15 cellular contexts compared by ENCODE assay signal in the genomic region with DNA sequence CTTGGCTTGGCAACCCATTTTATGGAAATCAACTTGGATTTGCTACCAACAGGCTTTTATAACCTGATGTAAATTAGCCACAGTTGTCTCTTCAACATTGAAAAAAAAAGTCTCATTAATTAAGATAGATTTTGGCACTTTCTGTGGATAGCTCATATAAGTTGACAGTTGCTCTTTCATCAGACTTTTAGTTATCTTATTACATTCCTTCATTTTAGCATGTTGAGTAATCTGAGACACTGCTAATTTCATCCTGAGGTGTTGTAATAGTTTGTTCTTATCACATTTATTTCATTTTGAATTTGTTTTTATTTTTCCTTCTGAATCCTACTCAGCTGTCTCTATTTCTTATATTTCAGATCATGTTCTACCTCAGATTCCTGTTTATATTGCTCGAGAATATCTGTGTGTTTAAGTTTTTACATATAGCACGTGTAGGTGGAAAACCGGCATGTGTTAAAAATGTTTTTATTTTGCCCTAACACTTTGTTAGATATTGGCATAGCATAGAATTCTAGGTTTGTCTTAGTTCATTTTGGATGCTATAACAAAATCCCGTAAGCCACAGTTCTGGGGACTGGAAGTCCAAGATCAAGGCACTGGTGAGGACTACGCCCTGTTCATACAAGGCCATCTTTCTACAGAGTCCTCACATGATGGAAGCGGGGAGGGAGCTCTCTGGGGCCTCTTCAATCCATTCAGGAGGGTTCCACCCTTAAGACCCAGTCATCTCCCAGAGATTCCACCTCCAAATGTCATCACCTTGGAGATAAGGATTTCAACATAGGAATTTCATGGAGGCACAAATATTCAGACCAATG.
A peak's percentile ranks its signal among the peaks of the same experiment; 100 is the strongest.
DNase-seq lines count a peak whose midpoint lies in the region; ATAC-seq, FAIRE-seq and TF ChIP-seq lines count a peak whose summit lies in the region.
"Had no signal": no experiment of that assay in that cellular context is flagged by ENCODE, and none has a peak within 500 bp of the region (broad histone marks: within the 10 kb centered on the region; RNA-seq: fewer than 3 reads in every experiment).

No MANE protein-coding gene starts in this region.

- TF ChIP-seq EP300 in ovary (IDR thresholded peaks at IDR 0.05), result no peak

- H3K9me2 ChIP-seq in hepatocyte (replicated peaks; ENCODE audit: insufficient read depth), result no peaks in the 10 kb centered on the region

- no peak overlapping the region for H3K4me2 ChIP-seq in hepatocyte

- H3K27me3 ChIP-seq in hepatocyte (no peaks in the 10 kb centered on the region), ovary (no peaks in the 10 kb centered on the region)

- no peaks in the 10 kb centered on the region for H3K36me3 Mint-ChIP-seq in activated T-helper 1 cell treated with anti-CD3 and anti-CD28 coated beads, Interleukin-12 subunit alpha, Interleukin-12 subunit beta, Interleukin-2, Interleukin-4 antibody, amounts not matched to agents 30 ng/mL and 10 ng/mL and 1 ng/mL, durations not matched to agents 14 hours and 24 hours and 36 hours (ENCODE audit: low read depth)
- H3K36me3 Mint-ChIP-seq: CD14-positive monocyte had no signal

- no peak overlapping the region for H3K27ac Mint-ChIP-seq in activated T-helper 1 cell treated with anti-CD3 and anti-CD28 coated beads, Interleukin-12 subunit alpha, Interleukin-12 subunit beta, Interleukin-2, Interleukin-4 antibody, amounts not matched to agents 30 ng/mL and 10 ng/mL and 1 ng/mL, durations not matched to agents 14 hours and 24 hours and 36 hours
- H3K27ac Mint-ChIP-seq: CD14-positive monocyte had no signal

- peak; percentile 96 for ATAC-seq in Right ventricle myocardium inferior

- H4K20me1 ChIP-seq in hepatocyte (ENCODE audit: insufficient read depth, poor library complexity, severe bottlenecking), result no peaks in the 10 kb centered on the region

- DNase-seq in Right ventricle myocardium inferior (ENCODE audit: missing footprints) (no peak), cardiac septum (ENCODE audit: low spot score) (no peak), fibroblast of pulmonary artery (ENCODE audit: low read depth) (peak; percentile 31), hepatocyte (ENCODE audit: low spot score) (peak; percentile 37), ovary (no peak), urothelium cell line (ENCODE audit: low spot score) (no peak)
- DNase-seq in activated T-helper 1 cell treated with anti-CD3 and anti-CD28 coated beads, Interleukin-12 subunit alpha, Interleukin-12 subunit beta, Interleukin-2, Interleukin-4 antibody, amounts not matched to agents 30 ng/mL and 10 ng/mL and 1 ng/mL, durations not matched to agents 14 hours and 24 hours and 36 hours (ENCODE audit: low spot score), result no peak
- DNase-seq: H7, MV-4-11, NCI-H1417 treated with DMSO at 0.1 percent for 48 hours, NCI-H2029, NCI-H510A treated with DMSO at 0.1 percent for 48 hours had no signal

- H3K4me3 Mint-ChIP-seq in activated T-helper 1 cell treated with anti-CD3 and anti-CD28 coated beads, Interleukin-12 subunit alpha, Interleukin-12 subunit beta, Interleukin-2, Interleukin-4 antibody, amounts not matched to agents 30 ng/mL and 10 ng/mL and 1 ng/mL, durations not matched to agents 14 hours and 24 hours and 36 hours, result no peak overlapping the region
- H3K4me3 Mint-ChIP-seq: CD14-positive monocyte had no signal

- 93% methylated on average over 6 of the region's 6 CpGs for WGBS in hepatocyte (ENCODE audit: low lambda C conversion rate, missing lambda C conversion rate)
- WGBS in ovary, 3 donors, result 85 to 90% (median 88%) methylated on average over 6 of the region's 6 CpGs

- H3K36me3 ChIP-seq in hepatocyte (replicated peaks; ENCODE audit: insufficient read depth, low read depth) (no peaks in the 10 kb centered on the region), ovary (no peaks in the 10 kb centered on the region)

- no peaks in the 10 kb centered on the region for H3K9me3 Mint-ChIP-seq in activated T-helper 1 cell treated with anti-CD3 and anti-CD28 coated beads, Interleukin-12 subunit alpha, Interleukin-12 subunit beta, Interleukin-2, Interleukin-4 antibody, amounts not matched to agents 30 ng/mL and 10 ng/mL and 1 ng/mL, durations not matched to agents 14 hours and 24 hours and 36 hours

- TF ChIP-seq CTCF in fibroblast of pulmonary artery (IDR thresholded peaks at IDR 0.05; ENCODE audit: low read length, missing control alignments) (no peak), hepatocyte (IDR thresholded peaks at IDR 0.05; ENCODE audit: poor library complexity) (no peak), ovary (IDR thresholded peaks at IDR 0.05) (no peak)

- H3K4me1 Mint-ChIP-seq in activated T-helper 1 cell treated with anti-CD3 and anti-CD28 coated beads, Interleukin-12 subunit alpha, Interleukin-12 subunit beta, Interleukin-2, Interleukin-4 antibody, amounts not matched to agents 30 ng/mL and 10 ng/mL and 1 ng/mL, durations not matched to agents 14 hours and 24 hours and 36 hours (ENCODE audit: low read depth), result no peaks in the 10 kb centered on the region
- H3K4me1 Mint-ChIP-seq: CD14-positive monocyte had no signal

- no peak for TF ChIP-seq POLR2A in ovary (IDR thresholded peaks at IDR 0.05)

- H3K27me3 Mint-ChIP-seq in activated T-helper 1 cell treated with anti-CD3 and anti-CD28 coated beads, Interleukin-12 subunit alpha, Interleukin-12 subunit beta, Interleukin-2, Interleukin-4 antibody, amounts not matched to agents 30 ng/mL and 10 ng/mL and 1 ng/mL, durations not matched to agents 14 hours and 24 hours and 36 hours (ENCODE audit: insufficient read depth), result no peaks in the 10 kb centered on the region

- no peaks in the 10 kb centered on the region for H3K4me1 ChIP-seq in hepatocyte (ENCODE audit: insufficient read depth)
- H3K4me1 ChIP-seq in ovary (ENCODE audit: insufficient read depth), result no peaks in the 10 kb centered on the region

- intact Hi-C loops in Right ventricle myocardium inferior (cut with DNase I) (no loop called here), cardiac septum (cut with DNase I) (no loop called here), ovary (cut with DNase I) (no loop called here)
- intact Hi-C loops in activated T-helper 1 cell treated with anti-CD3 and anti-CD28 coated beads, Interleukin-12 subunit alpha, Interleukin-12 subunit beta, Interleukin-2, Interleukin-4 antibody, amounts not matched to agents 30 ng/mL and 10 ng/mL and 1 ng/mL, durations not matched to agents 14 hours and 24 hours and 36 hours (cut with micrococcal nuclease), result no loop called here

- no peak for FAIRE-seq in urothelium cell line (lab: Jason Lieb, UNC)
- FAIRE-seq: GM18507 had no signal

- H3K4me3 ChIP-seq in fibroblast of pulmonary artery (replicated peaks; ENCODE audit: low read depth, low read length), result no peak overlapping the region
- no peak overlapping the region for H3K4me3 ChIP-seq in hepatocyte
- no peak overlapping the region for H3K4me3 ChIP-seq in ovary

- H2AFZ ChIP-seq in hepatocyte, result no peak overlapping the region

- H3K79me2 ChIP-seq in hepatocyte, result no peaks in the 10 kb centered on the region

- H3K9me3 ChIP-seq in hepatocyte (ENCODE audit: low read depth) (no peaks in the 10 kb centered on the region), ovary (no peaks in the 10 kb centered on the region)
- H3K9me3 ChIP-seq: Caco-2 had no signal

- peak overlapping the region; percentile 46 for H3K27ac ChIP-seq in hepatocyte
- H3K27ac ChIP-seq in ovary, result no peak overlapping the region

Comparison
In these comparisons a context has a peak if more than half of its experiments do, and no peak if none do; other contexts are left out.
1. DNase-seq: peak in fibroblast of pulmonary artery (single experiment) and hepatocyte (single experiment); none in Right ventricle myocardium inferior (single experiment), cardiac septum (single experiment), ovary (0 of 5), activated T-helper 1 cell treated with anti-CD3 and anti-CD28 coated beads, Interleukin-12 subunit alpha, Interleukin-12 subunit beta, Interleukin-2, Interleukin-4 antibody, amounts not matched to agents 30 ng/mL and 10 ng/mL and 1 ng/mL, durations not matched to agents 14 hours and 24 hours and 36 hours (single experiment) and urothelium cell line (single experiment).